In the genomic region with DNA sequence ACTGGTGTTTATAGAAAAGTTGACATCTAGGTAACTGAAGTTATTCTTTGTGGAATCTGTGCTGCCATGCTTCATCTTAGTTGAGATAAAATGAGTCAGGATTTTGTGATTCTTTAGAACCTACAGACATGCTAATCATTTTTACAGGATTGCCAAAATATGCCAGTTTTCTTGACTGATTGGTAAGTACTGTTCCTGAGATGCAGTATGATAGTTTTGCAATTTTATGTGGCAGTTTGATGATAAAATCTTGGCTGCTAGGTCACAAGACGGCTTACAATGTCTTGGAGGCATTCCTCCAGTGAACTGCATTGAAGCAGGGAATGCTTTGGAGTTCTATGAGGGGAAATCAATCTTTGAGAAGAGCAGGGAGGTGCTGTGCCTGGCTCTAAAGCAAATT, we compare ENCODE assay signal across 22 cellular contexts.
DNase-seq lines count a peak whose midpoint lies in the region; FAIRE-seq and TF ChIP-seq lines count a peak whose summit lies in the region.
"Had no signal": no experiment of that assay in that cellular context is flagged by ENCODE, and none has a peak within 500 bp of the region (broad histone marks: within the 10 kb centered on the region; RNA-seq: fewer than 3 reads in every experiment).

No MANE protein-coding gene starts in this region.

- H2AK5ac ChIP-seq in trophoblast cell (ENCODE audit: low read length) = no peak overlapping the region

- H3K9me3 ChIP-seq in keratinocyte (ENCODE audit: control insufficient read depth, low read depth, low read length) (peaks cover 1% of the 10 kb centered on the region), trophoblast cell (ENCODE audit: insufficient read depth, low read depth, low read length) (no peaks in the 10 kb centered on the region)
- H3K9me3 ChIP-seq: A549, Caco-2 had no signal

- H3K18ac ChIP-seq in trophoblast cell (ENCODE audit: low read length) = no peak overlapping the region

- peak; percentile 66 for DNase-seq in amniotic epithelial cell (ENCODE audit: low read depth)
- DNase-seq in keratinocyte (ENCODE audit: low read depth, low spot score) = no peak
- DNase-seq in trophoblast cell = peak; percentile 46 to 82
- no peak for DNase-seq in GM19238 (ENCODE audit: insufficient read length, low spot score)
- DNase-seq in DMS79 (lab: John Stamatoyannopoulos, UW) = no peak
- DNase-seq: AML-193; Caco-2; Calu3; CD4-positive, alpha-beta T cell; CD8-positive, alpha-beta T cell; DND-41; EL; GDM1 had no signal

- no peak overlapping the region for H4K8ac ChIP-seq in trophoblast cell (ENCODE audit: low read depth, low read length)

- no peaks in the 10 kb centered on the region for H3K79me2 ChIP-seq in keratinocyte (ENCODE audit: control insufficient read depth, insufficient read depth, low read length)
- no peaks in the 10 kb centered on the region for H3K79me2 ChIP-seq in trophoblast cell (ENCODE audit: control insufficient read depth, insufficient read depth, low read length, poor library complexity)

- H4K20me1 ChIP-seq in keratinocyte (ENCODE audit: control insufficient read depth, extremely low read depth, insufficient read depth, low read length) = no peaks in the 10 kb centered on the region
- H4K20me1 ChIP-seq: BLaER1 treated with 17β-estradiol and CSF1 and Interleukin-3, amounts not matched to agents 10 nM and 100 nM had no signal

- dilution Hi-C loops in keratinocyte (cut with MboI; ENCODE audit: extremely low pct_ligation_motif_present, low sequenced_read_pairs) = no loop called here

- no peaks in the 10 kb centered on the region for H3K27me3 ChIP-seq in keratinocyte (ENCODE audit: control insufficient read depth, extremely low read depth, insufficient read depth, low read length)
- H3K27me3 ChIP-seq in trophoblast cell (ENCODE audit: insufficient read depth, low read length) = no peaks in the 10 kb centered on the region
- H3K27me3 ChIP-seq: BLaER1 treated with 17β-estradiol and CSF1 and Interleukin-3, amounts not matched to agents 10 nM and 100 nM had no signal

- no peaks in the 10 kb centered on the region for H3K79me1 ChIP-seq in trophoblast cell (ENCODE audit: low read length)

- no peak overlapping the region for H2BK120ac ChIP-seq in trophoblast cell (ENCODE audit: insufficient read depth, low read length, poor library complexity)

- H3K4me2 ChIP-seq in keratinocyte (ENCODE audit: control insufficient read depth, extremely low read depth, insufficient read depth, low read depth, low read length) (no peak overlapping the region), trophoblast cell (ENCODE audit: low read length) (no peak overlapping the region)
- H3K4me2 ChIP-seq: A549; BLaER1 treated with 17β-estradiol and CSF1 and Interleukin-3, amounts not matched to agents 10 nM and 100 nM had no signal

- H3K14ac ChIP-seq in trophoblast cell (ENCODE audit: low read length) = no peak overlapping the region

- no peak overlapping the region for H3K9ac ChIP-seq in keratinocyte (ENCODE audit: control insufficient read depth, extremely low read depth, insufficient read depth, low read length)
- no peak overlapping the region for H3K9ac ChIP-seq in trophoblast cell (ENCODE audit: low read length)
- H3K9ac ChIP-seq: BLaER1 treated with 17β-estradiol and CSF1 and Interleukin-3, amounts not matched to agents 10 nM and 100 nM had no signal

- H3K27ac ChIP-seq in keratinocyte (ENCODE audit: control insufficient read depth, insufficient read depth, low read length) (no peak overlapping the region), trophoblast cell (ENCODE audit: low read depth, low read length) (no peak overlapping the region)
- H3K27ac ChIP-seq: 22Rv1; A549; BLaER1 treated with 17β-estradiol and CSF1 and Interleukin-3, amounts not matched to agents 10 nM and 100 nM; C4-2B had no signal

- no peak overlapping the region for H4K91ac ChIP-seq in trophoblast cell (ENCODE audit: low read depth, low read length)

- no peak overlapping the region for H3K23ac ChIP-seq in trophoblast cell (ENCODE audit: low read length)

- H2AFZ ChIP-seq in keratinocyte (ENCODE audit: control insufficient read depth, low read length) (no peak overlapping the region), trophoblast cell (ENCODE audit: insufficient read depth, low read length, poor library complexity) (no peak overlapping the region)

- no peaks in the 10 kb centered on the region for H3K9me1 ChIP-seq in keratinocyte (ENCODE audit: control insufficient read depth, extremely low read depth, insufficient read depth, low read length)

- WGBS in trophoblast cell (ENCODE audit: extremely low coverage, insufficient coverage, insufficient read length) = no CpG with 5 or more reads among the region's 1 CpG

- no peak for TF ChIP-seq CTCF in keratinocyte (optimal IDR thresholded peaks at IDR 0.05 in 1 of 3, IDR thresholded peaks at IDR 0.05 in 1 of 3, conservative IDR thresholded peaks at IDR 0.05 in 1 of 3; ENCODE audit: extremely low read depth in 1 of 3, insufficient read depth in 2 of 3, low read length in 3 of 3)

- H3K4ac ChIP-seq in trophoblast cell (ENCODE audit: low read depth, low read length) = no peak overlapping the region

- no peak overlapping the region for H2BK12ac ChIP-seq in trophoblast cell (ENCODE audit: low read length)

- H3K4me3 ChIP-seq in keratinocyte (ENCODE audit: control insufficient read depth in 2 of 3, extremely low read depth in 1 of 3, insufficient read depth in 2 of 3, low read depth in 1 of 3, low read length in 3 of 3) (no peak overlapping the region), trophoblast cell (ENCODE audit: low read depth, low read length) (no peak overlapping the region)
- H3K4me3 ChIP-seq: A549; BLaER1 treated with 17β-estradiol and CSF1 and Interleukin-3, amounts not matched to agents 10 nM and 100 nM; GM12878 had no signal

- no peak overlapping the region for H2BK5ac ChIP-seq in trophoblast cell (ENCODE audit: low read depth, low read length, poor library complexity)

- H3K4me1 ChIP-seq in keratinocyte (ENCODE audit: control insufficient read depth, extremely low read depth, insufficient read depth, low read length) = no peaks in the 10 kb centered on the region
- H3K4me1 ChIP-seq in trophoblast cell (ENCODE audit: control insufficient read depth in 1 of 2, insufficient read depth in 2 of 2, low read length in 2 of 2) = no peaks in the 10 kb centered on the region
- H3K4me1 ChIP-seq: A549; BLaER1 treated with 17β-estradiol and CSF1 and Interleukin-3, amounts not matched to agents 10 nM and 100 nM; Caco-2 had no signal

- no peaks in the 10 kb centered on the region for H3K36me3 ChIP-seq in keratinocyte (ENCODE audit: control insufficient read depth in 2 of 2, extremely low read depth in 1 of 2, insufficient read depth in 2 of 2, low read length in 2 of 2)
- no peaks in the 10 kb centered on the region for H3K36me3 ChIP-seq in trophoblast cell (ENCODE audit: control insufficient read depth in 1 of 2, insufficient read depth in 2 of 2, low read length in 2 of 2)
- H3K36me3 ChIP-seq: BLaER1 treated with 17β-estradiol and CSF1 and Interleukin-3, amounts not matched to agents 10 nM and 100 nM had no signal

- peak; percentile 17 for FAIRE-seq in keratinocyte (lab: Jason Lieb, UNC)
- FAIRE-seq: A549, D721Med, GM12878, GM12892, GM18507, GM19239 had no signal

- no peak overlapping the region for H4K12ac ChIP-seq in trophoblast cell (ENCODE audit: low read depth, low read length)

Comparison
In these comparisons a context has a peak if more than half of its experiments do, and no peak if none do; other contexts are left out.
1. DNase-seq: peak in amniotic epithelial cell (single experiment) and trophoblast cell (2 of 2); none in keratinocyte (single experiment), GM19238 (single experiment) and DMS79 (single experiment).